12 cellular contexts compared by ENCODE assay signal in the genomic region with DNA sequence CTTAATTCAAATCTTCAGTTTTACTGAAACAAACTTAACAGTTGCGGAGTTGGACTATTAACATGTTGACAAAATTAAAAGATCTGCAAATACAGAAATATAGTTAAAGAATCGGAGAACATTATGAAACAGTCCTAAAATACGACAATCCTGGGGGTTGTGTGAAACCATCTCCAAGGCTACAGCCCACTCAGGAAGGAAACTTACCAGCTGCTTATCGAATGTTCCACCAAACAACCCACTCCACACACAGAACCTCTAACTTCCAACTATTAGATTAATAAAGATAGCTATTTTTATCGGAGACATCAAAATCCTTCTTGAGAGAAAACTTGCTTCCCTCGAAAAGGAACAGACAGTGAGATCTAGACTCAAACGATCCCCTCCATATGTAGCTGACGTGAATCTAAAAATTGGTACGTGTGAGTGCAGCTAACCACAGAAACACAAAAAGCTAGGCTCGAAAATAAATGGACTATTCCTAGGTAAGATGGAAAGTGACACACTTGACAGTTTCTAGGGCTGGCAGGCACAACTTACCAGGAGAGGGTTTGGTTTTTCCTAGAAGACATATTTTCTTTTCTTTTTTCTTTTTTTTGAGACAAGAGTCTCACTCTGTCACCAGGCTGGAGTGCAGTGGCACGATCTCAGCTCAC. TPM values are rescaled to one million over a fixed set of nuclear protein-coding genes. Genes with fewer than 3 reads are reported as not detected.
A peak's percentile ranks its signal among the peaks of the same experiment; 100 is the strongest.
DNase-seq lines count a peak whose midpoint lies in the region; ATAC-seq and TF ChIP-seq lines count a peak whose summit lies in the region.
"Had no signal": no experiment of that assay in that cellular context is flagged by ENCODE, and none has a peak within 500 bp of the region (broad histone marks: within the 10 kb centered on the region; RNA-seq: fewer than 3 reads in every experiment).

No MANE protein-coding gene starts in this region.

- CTCF ChIA-PET in CD8-positive, alpha-beta memory T cell (lab: Charles Lee), result interaction anchor here (0.9 to 2.6 kb wide), 6 partner anchors 8 to 70 kb away, joined by 4 to 12 read pairs (median 6); no protein-coding TSS in a partner anchor
- CTCF ChIA-PET in RWPE1 (lab: Yijun Ruan, JAX), result no interaction called here

- no peak for ATAC-seq in central memory CD8-positive, alpha-beta T cell (replicated peaks; ENCODE audit: extremely low read depth, poor library complexity, severe bottlenecking)
- no peak for ATAC-seq in GM19395 (IDR thresholded peaks at IDR 0.05; ENCODE audit: unreplicated experiment)
- ATAC-seq: HCT116 had no signal

- POLR2A ChIA-PET in CD8-positive, alpha-beta memory T cell (lab: Charles Lee), result interaction anchor here (1.6 kb wide), 1 partner anchor 15 kb away, joined by 8 read pairs; no protein-coding TSS in a partner anchor
- POLR2A ChIA-PET in RWPE1 (lab: Yijun Ruan, JAX; ENCODE audit: low non-redundant PET), result no interaction called here

- no peaks in the 10 kb centered on the region for H3K27me3 Mint-ChIP-seq in CD8-positive, alpha-beta memory T cell
- H3K27me3 Mint-ChIP-seq in central memory CD8-positive, alpha-beta T cell, result no peaks in the 10 kb centered on the region

- no peaks in the 10 kb centered on the region for H3K36me3 ChIP-seq in CD8-positive, alpha-beta memory T cell (ENCODE audit: insufficient read depth, low read length)
- H3K36me3 ChIP-seq in neutrophil, result no peaks in the 10 kb centered on the region
- H3K36me3 ChIP-seq: right atrium auricular region had no signal

- H3K4me1 ChIP-seq in CD8-positive, alpha-beta memory T cell (ENCODE audit: insufficient read depth, low read length), result peaks cover 62% of the 10 kb centered on the region
- H3K4me1 ChIP-seq in neutrophil (ENCODE audit: control insufficient read depth in 1 of 2, insufficient read depth in 1 of 2, low read depth in 1 of 2, low read length in 1 of 2), result peaks cover 91 to 94% of the 10 kb centered on the region in 2 experiments

- peaks cover 0 to 20% (median 2%) of the 10 kb centered on the region in 3 donors for H3K36me3 Mint-ChIP-seq in CD8-positive, alpha-beta memory T cell
- peaks cover 7% of the 10 kb centered on the region for H3K36me3 Mint-ChIP-seq in central memory CD8-positive, alpha-beta T cell (ENCODE audit: insufficient read depth)

- no peak overlapping the region for H3K4me3 ChIP-seq in CD8-positive, alpha-beta memory T cell (ENCODE audit: low read length)
- H3K4me3 ChIP-seq in neutrophil (ENCODE audit: low read depth in 1 of 2, low read length in 1 of 2), result peak overlapping the region in 1 of 2 experiments; percentile 15
- H3K4me3 ChIP-seq: right atrium auricular region had no signal

- no peaks in the 10 kb centered on the region for H3K9me3 Mint-ChIP-seq in CD8-positive, alpha-beta memory T cell
- H3K9me3 Mint-ChIP-seq in central memory CD8-positive, alpha-beta T cell, result no peaks in the 10 kb centered on the region

- H3K27ac Mint-ChIP-seq in CD8-positive, alpha-beta memory T cell, result peak overlapping the region; percentile 58 to 87 (median 79)
- H3K27ac Mint-ChIP-seq in central memory CD8-positive, alpha-beta T cell (ENCODE audit: low read depth), result peak overlapping the region; percentile 87

- peak overlapping the region in 6 of 7 donors; percentile 8 to 68 (median 30) for H3K4me3 Mint-ChIP-seq in CD8-positive, alpha-beta memory T cell
- H3K4me3 Mint-ChIP-seq in central memory CD8-positive, alpha-beta T cell, result no peak overlapping the region

- peaks cover 83 to 96% (median 88%) of the 10 kb centered on the region in 3 donors for H3K4me1 Mint-ChIP-seq in CD8-positive, alpha-beta memory T cell
- peaks cover 72% of the 10 kb centered on the region for H3K4me1 Mint-ChIP-seq in central memory CD8-positive, alpha-beta T cell

- H3K27ac ChIP-seq in CD8-positive, alpha-beta memory T cell (ENCODE audit: low read depth, low read length), result no peak overlapping the region
- H3K27ac ChIP-seq in RWPE1 (peak overlapping the region; percentile 51), neutrophil (peak overlapping the region; percentile 66)

- no peaks in the 10 kb centered on the region for H3K9me3 ChIP-seq in CD8-positive, alpha-beta memory T cell (ENCODE audit: low read length)
- H3K9me3 ChIP-seq in neutrophil, result no peaks in the 10 kb centered on the region
- H3K9me3 ChIP-seq: right atrium auricular region had no signal

- no peak for DNase-seq in CD8-positive, alpha-beta memory T cell
- DNase-seq in RWPE1 (ENCODE audit: low spot score), result no peak
- no peak for DNase-seq in central memory CD8-positive, alpha-beta T cell (ENCODE audit: low spot score in 2 of 2)
- DNase-seq in AG20443 (ENCODE audit: low spot score), result no peak
- DNase-seq in NCI-H748 (lab: John Stamatoyannopoulos, UW; ENCODE audit: unreplicated experiment), result no peak
- DNase-seq in NCI-H1105 treated with DMSO at 0.1 percent for 48 hours (lab: John Stamatoyannopoulos, UW), result no peak
- DNase-seq: activated CD4-positive, alpha-beta T cell treated with anti-CD3 and anti-CD28 coated beads for 48 hours; NCI-H1694 had no signal

- no peaks in the 10 kb centered on the region for H3K27me3 ChIP-seq in CD8-positive, alpha-beta memory T cell (ENCODE audit: insufficient read depth, low read length, poor library complexity, severe bottlenecking)
- no peaks in the 10 kb centered on the region for H3K27me3 ChIP-seq in neutrophil
- H3K27me3 ChIP-seq: right atrium auricular region had no signal

- TF ChIP-seq CTCF in RWPE1 (conservative IDR thresholded peaks at IDR 0.05; ENCODE audit: low read depth) (no peak), neutrophil (IDR thresholded peaks at IDR 0.05) (no peak)

RNA-seq across cellular contexts. Expression of a gene that starts 12.9 kb away (rescaled TPM):
- 10 to 100 TPM; 19.3 to 19.9 TPM for total RNA-seq in CD8-positive, alpha-beta memory T cell
- polyA plus RNA-seq in CD8-positive, alpha-beta memory T cell, result 30.6 TPM

RNA-seq across cellular contexts. Expression of a gene that starts 47.8 kb away (rescaled TPM):
- total RNA-seq in CD8-positive, alpha-beta memory T cell, result 10 to 100 TPM; 23.8 to 27.2 TPM
- polyA plus RNA-seq in CD8-positive, alpha-beta memory T cell, result 12.5 TPM
